8 cellular contexts compared by ENCODE assay signal in the genomic region with DNA sequence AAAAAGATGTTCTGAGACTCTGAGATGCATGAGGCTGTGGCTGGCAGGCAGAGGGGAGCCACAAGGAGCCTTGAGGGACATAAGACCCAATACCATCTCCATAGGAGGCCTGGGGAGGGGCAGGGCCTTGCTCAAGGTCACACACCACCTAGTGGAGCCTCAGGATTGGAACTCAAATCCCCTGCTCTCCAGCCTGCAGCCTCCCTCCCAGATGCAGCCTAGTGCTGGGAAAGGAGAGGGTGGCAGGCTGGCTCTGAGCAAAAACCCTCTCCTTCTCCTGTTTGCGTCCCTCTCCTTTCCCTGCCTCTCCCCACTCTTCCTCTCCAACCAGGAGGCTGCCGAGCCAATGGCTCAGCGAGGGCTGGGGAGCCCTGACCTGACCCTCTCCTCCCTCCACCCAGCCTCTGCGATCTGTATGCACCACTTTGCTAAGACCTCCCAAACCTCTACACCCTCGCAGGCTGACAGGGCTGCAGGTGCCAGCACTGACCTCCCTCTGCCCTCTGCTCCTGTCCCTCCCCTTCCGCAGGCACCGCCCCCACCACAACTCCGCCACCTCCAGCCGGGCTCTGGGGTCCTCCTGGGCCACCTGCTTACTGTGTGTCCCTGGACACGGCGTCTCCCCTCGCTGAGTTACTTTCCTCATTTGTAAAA. TPM values are rescaled to one million over a fixed set of nuclear protein-coding genes. Genes with fewer than 3 reads are reported as not detected.
DNase-seq lines count a peak whose midpoint lies in the region; ATAC-seq and TF ChIP-seq lines count a peak whose summit lies in the region.

No MANE protein-coding gene starts in this region.

- H2AFZ ChIP-seq in parathyroid adenoma, result peak overlapping the region; percentile 71

- DNase-seq in T-helper 1 cell (no peak), SK-MEL-5 (ENCODE audit: low read depth, low spot score) (peak; percentile 55), NCI-H2029 (lab: John Stamatoyannopoulos, UW) (no peak)
- DNase-seq in effector CD8-positive, alpha-beta T cell (lab: John Stamatoyannopoulos, UW), result no peak

- H3K9me3 ChIP-seq in parathyroid adenoma (ENCODE audit: control insufficient read depth, low read length), result no peaks in the 10 kb centered on the region

- ATAC-seq in esophagus mucosa, result peak; percentile 30
- no peak for ATAC-seq in HG02610 (IDR thresholded peaks at IDR 0.05; ENCODE audit: unreplicated experiment)

- no peaks in the 10 kb centered on the region for H3K27me3 ChIP-seq in parathyroid adenoma (ENCODE audit: control insufficient read depth, insufficient read depth, low read length)

- TF ChIP-seq CTCF in parathyroid adenoma (IDR thresholded peaks at IDR 0.05), result no peak

- peak overlapping the region; percentile 45 for H3K4me3 ChIP-seq in parathyroid adenoma (ENCODE audit: low read depth, low read length)

- no peaks in the 10 kb centered on the region for H3K4me1 ChIP-seq in parathyroid adenoma

- in situ Hi-C loops in SK-MEL-5 (cut with HindIII; ENCODE audit: low pct_unique_long_range_greater_than_20kb, low sequenced_read_pairs), result no loop called here

- no peaks in the 10 kb centered on the region for H3K36me3 Mint-ChIP-seq in T-helper 1 cell treated with Interleukin-12 subunit alpha and Interleukin-12 subunit beta and Interleukin-4 antibody, amounts not matched to agents 30 μg/mL and 1 μg/mL, for 36 hours (ENCODE audit: low read depth)

- H3K9ac ChIP-seq in parathyroid adenoma, result no peak overlapping the region

- no peaks in the 10 kb centered on the region for H3K36me3 ChIP-seq in parathyroid adenoma (ENCODE audit: control insufficient read depth, insufficient read depth, low read length)

- H3K4me2 ChIP-seq in parathyroid adenoma (ENCODE audit: low read length), result peak overlapping the region; percentile 79

- peak overlapping the region; percentile 60 for H3K4me3 Mint-ChIP-seq in T-helper 1 cell treated with Interleukin-12 subunit alpha and Interleukin-12 subunit beta and Interleukin-4 antibody, amounts not matched to agents 30 μg/mL and 1 μg/mL, for 36 hours

- H3K27me3 Mint-ChIP-seq in T-helper 1 cell treated with Interleukin-12 subunit alpha and Interleukin-12 subunit beta and Interleukin-4 antibody, amounts not matched to agents 30 μg/mL and 1 μg/mL, for 36 hours (ENCODE audit: low read depth), result peaks cover 40% of the 10 kb centered on the region

- H3K27ac ChIP-seq in parathyroid adenoma, result no peak overlapping the region

- H3K79me2 ChIP-seq in parathyroid adenoma, result no peaks in the 10 kb centered on the region

- H3K9me3 Mint-ChIP-seq in T-helper 1 cell treated with Interleukin-12 subunit alpha and Interleukin-12 subunit beta and Interleukin-4 antibody, amounts not matched to agents 30 μg/mL and 1 μg/mL, for 36 hours, result no peaks in the 10 kb centered on the region

- no peak overlapping the region for H3K27ac Mint-ChIP-seq in T-helper 1 cell treated with Interleukin-12 subunit alpha and Interleukin-12 subunit beta and Interleukin-4 antibody, amounts not matched to agents 30 μg/mL and 1 μg/mL, for 36 hours

- peaks cover 3% of the 10 kb centered on the region for H3K4me1 Mint-ChIP-seq in T-helper 1 cell treated with Interleukin-12 subunit alpha and Interleukin-12 subunit beta and Interleukin-4 antibody, amounts not matched to agents 30 μg/mL and 1 μg/mL, for 36 hours (ENCODE audit: low read depth)

RNA-seq across cellular contexts. Expression of gene IGLL1, which starts 14.7 kb away (rescaled TPM):
- not detected in 2 replicates for total RNA-seq in SK-MEL-5 (2014; rRNA removed; shearing (Covaris generic))
- polyA plus RNA-seq in SK-MEL-5 (2015; cell fraction: cytosol; rRNA removed), result not detected in 2 replicates
- polyA plus RNA-seq in SK-MEL-5 (2015; cell fraction: nucleus; rRNA removed), result not detected in 2 replicates
- not detected for total RNA-seq in esophagus mucosa
